ENCODE assay signal across 1 cellular context in the genomic region with DNA sequence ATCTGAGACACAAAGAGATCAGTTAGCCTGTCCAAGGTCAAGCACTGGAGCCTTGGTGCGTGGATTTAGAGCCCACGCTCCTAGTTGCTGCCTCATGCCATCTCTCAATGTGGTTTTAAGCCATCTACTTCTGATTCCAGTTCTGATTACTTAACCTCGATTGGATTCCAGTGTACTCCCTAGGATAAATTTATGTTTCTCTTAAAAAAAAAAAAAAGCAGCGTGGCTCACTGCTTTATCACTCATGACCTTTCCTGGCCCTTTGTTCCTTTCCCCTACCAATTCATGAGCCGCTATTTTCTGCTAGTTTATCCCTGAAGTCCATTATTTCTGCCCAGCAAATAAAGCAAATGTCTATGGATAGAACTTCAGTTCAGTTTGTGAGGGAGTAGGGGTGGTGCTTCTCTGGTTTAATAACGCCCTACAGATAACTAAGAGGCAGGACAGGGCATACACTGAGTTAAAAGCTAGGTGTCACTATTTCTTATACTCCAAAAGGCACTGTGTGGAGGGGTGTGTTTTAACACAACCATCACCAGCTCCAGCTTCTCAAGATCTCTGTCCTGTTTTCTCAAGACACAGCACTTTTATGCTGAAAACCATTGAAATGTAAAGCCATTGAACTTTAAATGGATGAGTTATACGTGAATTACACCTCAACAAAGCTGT.
TF ChIP-seq lines count a peak whose summit lies in the region.

No MANE protein-coding gene starts in this region.

TF ChIP-seq in GM12878, 131 proteins besides CTCF, POLR2A, EP300 and RAD21 (continued from another document):
- TF ChIP-seq, protein P1, sequence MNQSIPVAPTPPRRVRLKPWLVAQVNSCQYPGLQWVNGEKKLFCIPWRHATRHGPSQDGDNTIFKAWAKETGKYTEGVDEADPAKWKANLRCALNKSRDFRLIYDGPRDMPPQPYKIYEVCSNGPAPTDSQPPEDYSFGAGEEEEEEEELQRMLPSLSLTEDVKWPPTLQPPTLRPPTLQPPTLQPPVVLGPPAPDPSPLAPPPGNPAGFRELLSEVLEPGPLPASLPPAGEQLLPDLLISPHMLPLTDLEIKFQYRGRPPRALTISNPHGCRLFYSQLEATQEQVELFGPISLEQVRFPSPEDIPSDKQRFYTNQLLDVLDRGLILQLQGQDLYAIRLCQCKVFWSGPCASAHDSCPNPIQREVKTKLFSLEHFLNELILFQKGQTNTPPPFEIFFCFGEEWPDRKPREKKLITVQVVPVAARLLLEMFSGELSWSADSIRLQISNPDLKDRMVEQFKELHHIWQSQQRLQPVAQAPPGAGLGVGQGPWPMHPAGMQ (IDR thresholded peaks at IDR 0.05; ENCODE audit: borderline replicate concordance), result no peak
- TF ChIP-seq PAX5 (IDR thresholded peaks at IDR 0.05; ENCODE audit: borderline replicate concordance, low read depth, low read length) (no peak), HDAC2 (IDR thresholded peaks at IDR 0.05) (no peak), ZZZ3 (IDR thresholded peaks at IDR 0.05; ENCODE audit: control insufficient read depth, insufficient read length, low read depth) (no peak), EZH2 (IDR thresholded peaks at IDR 0.05; ENCODE audit: borderline replicate concordance, control insufficient read depth, low read depth, low read length) (no peak), MEF2B (IDR thresholded peaks at IDR 0.05; ENCODE audit: partially characterized antibody, poor library complexity, severe bottlenecking) (no peak), SUZ12 (IDR thresholded peaks at IDR 0.05; ENCODE audit: unreplicated experiment) (no peak), ASH2L (IDR thresholded peaks at IDR 0.05; ENCODE audit: borderline replicate concordance, low read depth) (no peak), FOXK2 (IDR thresholded peaks at IDR 0.05) (no peak), CBX3 (IDR thresholded peaks at IDR 0.05; ENCODE audit: borderline replicate concordance, low read depth) (no peak)
- TF ChIP-seq, protein P2, sequence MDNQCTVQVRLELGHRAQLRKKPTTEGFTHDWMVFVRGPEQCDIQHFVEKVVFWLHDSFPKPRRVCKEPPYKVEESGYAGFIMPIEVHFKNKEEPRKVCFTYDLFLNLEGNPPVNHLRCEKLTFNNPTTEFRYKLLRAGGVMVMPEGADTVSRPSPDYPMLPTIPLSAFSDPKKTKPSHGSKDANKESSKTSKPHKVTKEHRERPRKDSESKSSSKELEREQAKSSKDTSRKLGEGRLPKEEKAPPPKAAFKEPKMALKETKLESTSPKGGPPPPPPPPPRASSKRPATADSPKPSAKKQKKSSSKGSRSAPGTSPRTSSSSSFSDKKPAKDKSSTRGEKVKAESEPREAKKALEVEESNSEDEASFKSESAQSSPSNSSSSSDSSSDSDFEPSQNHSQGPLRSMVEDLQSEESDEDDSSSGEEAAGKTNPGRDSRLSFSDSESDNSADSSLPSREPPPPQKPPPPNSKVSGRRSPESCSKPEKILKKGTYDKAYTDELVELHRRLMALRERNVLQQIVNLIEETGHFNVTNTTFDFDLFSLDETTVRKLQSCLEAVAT (IDR thresholded peaks at IDR 0.05), result no peak
